Comparison of ENCODE assay signal across 8 cellular contexts in genomic region chr4:142840516-142841123, GRCh38. TPM values are rescaled to one million over a fixed set of nuclear protein-coding genes. Genes with fewer than 3 reads are reported as not detected.
A peak's percentile ranks its signal among the peaks of the same experiment; 100 is the strongest.
DNase-seq lines count a peak whose midpoint lies in the region; ATAC-seq, FAIRE-seq and TF ChIP-seq lines count a peak whose summit lies in the region.

No MANE protein-coding gene starts in this region.

- H3K27me3 ChIP-seq in bronchial epithelial cell (ENCODE audit: control insufficient read depth, insufficient read depth, low read length): peaks cover 4% of the 10 kb centered on the region
- H3K27me3 ChIP-seq in effector memory CD4-positive, alpha-beta T cell (replicated peaks; ENCODE audit: control insufficient read depth, insufficient read depth, low read length, poor library complexity, severe bottlenecking): peaks cover 5% of the 10 kb centered on the region

- FAIRE-seq in bronchial epithelial cell (lab: Jason Lieb, UNC): no peak

- no peaks in the 10 kb centered on the region for H3K36me3 ChIP-seq in bronchial epithelial cell (ENCODE audit: control insufficient read depth, insufficient read depth, low read length)
- H3K36me3 ChIP-seq in effector memory CD4-positive, alpha-beta T cell (ENCODE audit: control insufficient read depth, insufficient read depth, low read length): no peaks in the 10 kb centered on the region

- peak; percentile 42; the same call in 2 of the 3 replicates for TF ChIP-seq CTCF in GM12872 (IDR thresholded peaks at IDR 0.05; ENCODE audit: insufficient read depth, low read depth, low read length)
- TF ChIP-seq CTCF in bronchial epithelial cell (IDR thresholded peaks at IDR 0.05; ENCODE audit: insufficient read depth, low read length, severe bottlenecking): peak; percentile 44

- H3K9me3 ChIP-seq in effector memory CD4-positive, alpha-beta T cell (ENCODE audit: control insufficient read depth, low read length): no peaks in the 10 kb centered on the region

- H3K27ac ChIP-seq in effector memory CD4-positive, alpha-beta T cell (ENCODE audit: insufficient read depth, low read length, poor library complexity, severe bottlenecking): no peak overlapping the region

- H3K4me1 ChIP-seq in effector memory CD4-positive, alpha-beta T cell (ENCODE audit: control insufficient read depth, insufficient read depth, low read length, poor library complexity, severe bottlenecking): peaks cover 4% of the 10 kb centered on the region

- no peak overlapping the region for H3K4me3 ChIP-seq in bronchial epithelial cell (ENCODE audit: low read depth, low read length)
- no peak overlapping the region for H3K4me3 ChIP-seq in effector memory CD4-positive, alpha-beta T cell (ENCODE audit: insufficient read depth, low read depth, low read length, poor library complexity, severe bottlenecking)

- ATAC-seq in HG02973 (IDR thresholded peaks at IDR 0.05; ENCODE audit: unreplicated experiment): no peak

- DNase-seq in NCI-H1694 (lab: John Stamatoyannopoulos, UW) (peak; percentile 0), bronchial epithelial cell (ENCODE audit: low read depth) (peak; percentile 61), middle frontal gyrus (ENCODE audit: extremely low spot score, low spot score) (peak; percentile 36), NCI-H1092 (lab: John Stamatoyannopoulos, UW) (no peak), D341Med (ENCODE audit: low spot score) (no peak)
- DNase-seq in effector memory CD4-positive, alpha-beta T cell: no peak

RNA-seq across cellular contexts. Expression of gene INPP4B, which starts 5.5 kb away (rescaled TPM):
- 63.2 and 74.8 TPM in 2 replicates for total RNA-seq in bronchial epithelial cell

Comparison
In these comparisons a context has a peak if more than half of its experiments do, and no peak if none do; other contexts are left out.
1. DNase-seq: peak in NCI-H1694 (single experiment), bronchial epithelial cell (single experiment) and middle frontal gyrus (single experiment); none in NCI-H1092 (single experiment), effector memory CD4-positive, alpha-beta T cell (0 of 3) and D341Med (single experiment).